Comparison of ENCODE assay signal across 29 cellular contexts in the genomic region with DNA sequence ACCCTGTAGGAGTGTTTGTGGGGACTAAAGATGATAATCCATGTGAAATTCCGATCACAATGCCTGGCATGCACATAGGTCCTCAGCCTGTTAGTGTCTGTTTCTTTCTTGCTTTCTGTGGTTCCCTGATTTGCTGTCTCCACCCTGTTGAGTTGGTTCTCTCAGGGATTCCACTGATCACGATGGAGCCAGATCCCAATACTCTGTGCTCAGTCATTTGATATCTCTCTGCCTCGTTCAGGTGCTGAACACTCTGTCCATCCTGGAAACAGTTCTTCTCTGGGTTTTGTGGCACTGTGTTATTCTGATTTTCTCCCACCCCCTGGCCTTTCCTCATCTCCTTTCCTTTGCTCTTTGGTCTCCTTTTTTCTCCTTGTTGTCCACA.
A peak's percentile ranks its signal among the peaks of the same experiment; 100 is the strongest.
DNase-seq lines count a peak whose midpoint lies in the region; ATAC-seq, FAIRE-seq and TF ChIP-seq lines count a peak whose summit lies in the region.
"Had no signal": no experiment of that assay in that cellular context is flagged by ENCODE, and none has a peak within 500 bp of the region (broad histone marks: within the 10 kb centered on the region; RNA-seq: fewer than 3 reads in every experiment).

No MANE protein-coding gene starts in this region.

- H3K9ac ChIP-seq in H1 (replicated peaks in 1 of 4; ENCODE audit: extremely low read depth in 1 of 4, low read depth in 3 of 4, low read length in 3 of 4), result no peak overlapping the region
- H3K9ac ChIP-seq: BLaER1 treated with 17β-estradiol and CSF1 and Interleukin-3, amounts not matched to agents 10 nM and 100 nM had no signal

- no peak for TF ChIP-seq EP300 in H1 (IDR thresholded peaks at IDR 0.05; ENCODE audit: borderline replicate concordance in 1 of 2, low read depth in 2 of 2, low read length in 2 of 2)

- intact Hi-C loops in right cardiac atrium (cut with DNase I) (no loop called here), left ventricle myocardium superior (cut with micrococcal nuclease) (no loop called here), vagina (cut with DNase I) (no loop called here)

- no peak overlapping the region for H3K4me2 ChIP-seq in H1 (ENCODE audit: insufficient read depth in 1 of 2, low read depth in 2 of 2, low read length in 2 of 2)

- H4K5ac ChIP-seq in H1 (ENCODE audit: insufficient read length, low read depth, low read length), result no peak overlapping the region

- H3K9me3 ChIP-seq in right cardiac atrium (ENCODE audit: control insufficient read depth, low read length), result no peaks in the 10 kb centered on the region
- no peaks in the 10 kb centered on the region for H3K9me3 ChIP-seq in H1 (ENCODE audit: insufficient read depth in 2 of 2, low read depth in 1 of 2, low read length in 1 of 2)
- H3K9me3 ChIP-seq in vagina, result no peaks in the 10 kb centered on the region
- H3K9me3 ChIP-seq: BLaER1 treated with 17β-estradiol and CSF1 and Interleukin-3, amounts not matched to agents 10 nM and 100 nM; pancreas had no signal

- no peak overlapping the region for H3K4ac ChIP-seq in H1 (replicated peaks; ENCODE audit: insufficient read length, low read depth, low read length)

- no peaks in the 10 kb centered on the region for H3K36me3 ChIP-seq in H1 (ENCODE audit: control insufficient read depth in 2 of 4, insufficient read depth in 4 of 4, low read length in 3 of 4)
- H3K36me3 ChIP-seq in vagina, result no peaks in the 10 kb centered on the region
- H3K36me3 ChIP-seq: pancreas had no signal

- TF ChIP-seq CTCF in H1 (IDR thresholded peaks at IDR 0.05; ENCODE audit: control extremely low read depth in 1 of 3, insufficient read depth in 1 of 3, low read depth in 1 of 3, low read length in 3 of 3) (no peak), vagina (IDR thresholded peaks at IDR 0.05) (no peak)

- TF ChIP-seq POLR2A in H1 (IDR thresholded peaks at IDR 0.05; ENCODE audit: control extremely low read depth in 1 of 2, low read depth in 2 of 2, low read length in 2 of 2), result no peak
- TF ChIP-seq POLR2A in vagina (IDR thresholded peaks at IDR 0.05), result no peak

- peaks cover 19% of the 10 kb centered on the region for H3K4me1 ChIP-seq in right cardiac atrium (ENCODE audit: control insufficient read depth, insufficient read depth, low read length)
- H3K4me1 ChIP-seq in H1 (replicated peaks in 1 of 4; ENCODE audit: control insufficient read depth in 3 of 4, insufficient read depth in 4 of 4, low read length in 3 of 4), result peaks cover 0 to 13% (median 6%) of the 10 kb centered on the region in 4 experiments; a peak in 5 of 7 replicates
- peaks cover 48% of the 10 kb centered on the region for H3K4me1 ChIP-seq in vagina

- no peaks in the 10 kb centered on the region for H3K23me2 ChIP-seq in H1 (ENCODE audit: low read depth, low read length)

- ATAC-seq in right cardiac atrium (no peak), left ventricle myocardium superior (no peak), GM18511 (IDR thresholded peaks at IDR 0.05; ENCODE audit: unreplicated experiment) (no peak)
- ATAC-seq: activated CD8-positive, alpha-beta memory T cell treated with anti-CD3 and anti-CD28 coated beads, Interleukin-2, amount 10 ng/mL, durations not matched to agents 7 days and 5 days; natural killer cell; pancreas; stimulated activated memory B cell treated with anti-CD40 and anti-IgM and Interleukin-4, amounts not matched to agents 10 μg/mL and 1 μg/mL and 100 μg/mL, for 72 hours had no signal

- no peak overlapping the region for H2BK15ac ChIP-seq in H1 (ENCODE audit: low read length)

- no peaks in the 10 kb centered on the region for H4K20me1 ChIP-seq in H1 (replicated peaks in 1 of 2; ENCODE audit: control insufficient read depth in 1 of 2, insufficient read depth in 2 of 2, low read length in 2 of 2)

- H4K91ac ChIP-seq in H1 (replicated peaks; ENCODE audit: insufficient read length, low read length), result no peak overlapping the region

- H3K18ac ChIP-seq in H1 (ENCODE audit: extremely low read depth, low read length), result no peak overlapping the region

- peak overlapping the region; percentile 62; the same call in 1 of the 2 replicates for H2BK12ac ChIP-seq in H1 (ENCODE audit: low read depth, low read length)

- 0 out of 2 replicates have a peak overlapping the region, but pooled peaks have one; percentile 55 for H2AK5ac ChIP-seq in H1 (ENCODE audit: low read depth, low read length)

- H2AFZ ChIP-seq in H1 (ENCODE audit: low read length), result no peak overlapping the region

- POLR2A ChIA-PET in H1 (lab: Charles Lee; ENCODE audit: partially characterized antibody), result no interaction called here

- no peak overlapping the region for H3K56ac ChIP-seq in H1 (replicated peaks; ENCODE audit: insufficient read length, low read depth, low read length)

- peaks cover 2% of the 10 kb centered on the region; the same call in 1 of the 2 replicates for H3K79me1 ChIP-seq in H1 (ENCODE audit: low read depth, low read length)

- H2BK5ac ChIP-seq in H1 (ENCODE audit: low read depth, low read length), result no peak overlapping the region

- no peak for TF ChIP-seq RAD21 in H1 (IDR thresholded peaks at IDR 0.05 in 1 of 2, conservative IDR thresholded peaks at IDR 0.05 in 1 of 2; ENCODE audit: low read depth in 2 of 2, low read length in 2 of 2)

- no peak overlapping the region for H4K8ac ChIP-seq in H1 (ENCODE audit: extremely low read depth, insufficient read depth, low read length)

- H2BK20ac ChIP-seq in H1 (ENCODE audit: low read length), result no peak overlapping the region

- no peak overlapping the region for H3K23ac ChIP-seq in H1 (ENCODE audit: insufficient read length)

- WGBS in right cardiac atrium, result 56% methylated on average over 3 of the region's 3 CpGs
- 89% methylated on average over 3 of the region's 3 CpGs; no CpG with 5 or more reads in 1 of the 2 experiments for WGBS in H1 (ENCODE audit: extremely low coverage in 1 of 2, insufficient coverage in 1 of 2, insufficient read length in 1 of 2, insufficient replicate concordance in 2 of 2, low coverage in 1 of 2, low lambda C conversion rate in 2 of 2, missing lambda C conversion rate in 1 of 2), 2 experiments

- H3K27me3 ChIP-seq in right cardiac atrium (ENCODE audit: control insufficient read depth, insufficient read depth) (no peaks in the 10 kb centered on the region), H1 (replicated peaks in 1 of 4; ENCODE audit: control insufficient read depth in 3 of 4, extremely low read depth in 1 of 4, insufficient read depth in 3 of 4, low read length in 3 of 4) (no peaks in the 10 kb centered on the region), vagina (no peaks in the 10 kb centered on the region)
- H3K27me3 ChIP-seq: BLaER1 treated with 17β-estradiol and CSF1 and Interleukin-3, amounts not matched to agents 10 nM and 100 nM; pancreas had no signal

- H3K14ac ChIP-seq in H1 (ENCODE audit: insufficient read length), result no peak overlapping the region

- H3K27ac ChIP-seq in right cardiac atrium (ENCODE audit: low read length), result peak overlapping the region; percentile 63
- no peak overlapping the region for H3K27ac ChIP-seq in H1 (ENCODE audit: low read depth, low read length)
- peak overlapping the region; percentile 1 for H3K27ac ChIP-seq in vagina
- H3K27ac ChIP-seq: BLaER1 treated with 17β-estradiol and CSF1 and Interleukin-3, amounts not matched to agents 10 nM and 100 nM; pancreas had no signal

- FAIRE-seq in H1 (lab: Jason Lieb, UNC), result no peak
- FAIRE-seq: colon, GM18507, pancreas had no signal

- DNase-seq in right cardiac atrium (no peak), left ventricle myocardium superior (no peak), NCI-H69 (lab: John Stamatoyannopoulos, UW) (peak; percentile 11), H1 (ENCODE audit: low read depth in 1 of 2, low spot score in 2 of 2) (no peak), vagina (ENCODE audit: extremely low spot score in 2 of 2) (no peak), NCI-H526 (lab: John Stamatoyannopoulos, UW) (no peak), DMS153 (lab: John Stamatoyannopoulos, UW) (no peak)
- DNase-seq: activated CD4-positive, alpha-beta T cell treated with anti-CD3 and anti-CD28 coated beads, Interleukin-2, amount 50 U/mL, for 1 hour; activated CD8-positive, alpha-beta memory T cell treated with anti-CD3 and anti-CD28 coated beads, Interleukin-2, amount 10 ng/mL, durations not matched to agents 7 days and 5 days; activated naive CD4-positive, alpha-beta T cell; activated T-cell treated with anti-CD3 and anti-CD28 coated beads, Interleukin-2, amount 50 U/mL, for 48 hours; COR-L47; DND-41; effector memory CD4-positive, alpha-beta T cell; islet precursor cell; natural killer cell; NCI-H1092; NCI-H187; NCI-H446; OCI-M1; pancreas; stimulated activated CD4-positive, alpha-beta T cell treated with anti-CD3 and anti-CD28 coated beads, Interleukin-4, amount 100 ng/mL, for 24 hours; substantia nigra; SW 1271 had no signal

- no peak overlapping the region for H2BK120ac ChIP-seq in H1 (replicated peaks; ENCODE audit: low read depth, low read length)

- peaks cover 0 to 38% of the 10 kb centered on the region in 2 experiments; a peak in 1 of 4 replicates for H3K79me2 ChIP-seq in H1 (ENCODE audit: control insufficient read depth in 1 of 2, insufficient read depth in 2 of 2, low read length in 2 of 2)

- CTCF ChIA-PET in H1 (lab: Charles Lee; ENCODE audit: partially characterized antibody), result interaction anchor here (1.0 to 1.6 kb wide), 4 partner anchors 21 to 83 kb away, joined by 3 to 5 read pairs (median 4); no protein-coding TSS in a partner anchor

- no peak overlapping the region for H3K4me3 ChIP-seq in right cardiac atrium (ENCODE audit: low read length)
- no peak overlapping the region for H3K4me3 ChIP-seq in H1 (ENCODE audit: extremely low read depth in 1 of 4, insufficient read depth in 2 of 4, low read depth in 3 of 4, low read length in 4 of 4)
- no peak overlapping the region for H3K4me3 ChIP-seq in vagina
- H3K4me3 ChIP-seq: BLaER1 treated with 17β-estradiol and CSF1 and Interleukin-3, amounts not matched to agents 10 nM and 100 nM; pancreas had no signal

TF ChIP-seq in H1, 55 proteins besides CTCF, POLR2A, EP300 and RAD21:
- TF ChIP-seq GABPA (IDR thresholded peaks at IDR 0.05; ENCODE audit: borderline replicate concordance, insufficient read depth, low read length), result no peak
- no peak for TF ChIP-seq SP1 (IDR thresholded peaks at IDR 0.05; ENCODE audit: low read depth, low read length)
- no peak for TF ChIP-seq CTBP2 (IDR thresholded peaks at IDR 0.05; ENCODE audit: borderline replicate concordance, insufficient read depth, insufficient read length, low read length)
- no peak for TF ChIP-seq EGR1 (IDR thresholded peaks at IDR 0.05; ENCODE audit: borderline replicate concordance, low read depth, low read length)
TF ChIP-seq in H1: peak in this region for 0.
